In genomic region chrX:23980063-23980462, GRCh38 we compare ENCODE assay signal across 1 cellular context.
TF ChIP-seq lines count a peak whose summit lies in the region.

No MANE protein-coding gene starts in this region.

TF ChIP-seq in WTC11, 78 proteins besides CTCF, POLR2A, EP300 and RAD21 (continued from another document):
- no peak for TF ChIP-seq USF1 (CRISPR knock-in tag; IDR thresholded peaks at IDR 0.05)
- no peak for TF ChIP-seq EMX1 (CRISPR knock-in tag; IDR thresholded peaks at IDR 0.05)
- TF ChIP-seq ZSCAN18 (CRISPR knock-in tag; IDR thresholded peaks at IDR 0.05) = no peak
- TF ChIP-seq SP1 (CRISPR knock-in tag; conservative IDR thresholded peaks at IDR 0.05) = no peak
- no peak for TF ChIP-seq FOXP1 (CRISPR knock-in tag; IDR thresholded peaks at IDR 0.05; ENCODE audit: borderline replicate concordance)
- TF ChIP-seq, protein P1, sequence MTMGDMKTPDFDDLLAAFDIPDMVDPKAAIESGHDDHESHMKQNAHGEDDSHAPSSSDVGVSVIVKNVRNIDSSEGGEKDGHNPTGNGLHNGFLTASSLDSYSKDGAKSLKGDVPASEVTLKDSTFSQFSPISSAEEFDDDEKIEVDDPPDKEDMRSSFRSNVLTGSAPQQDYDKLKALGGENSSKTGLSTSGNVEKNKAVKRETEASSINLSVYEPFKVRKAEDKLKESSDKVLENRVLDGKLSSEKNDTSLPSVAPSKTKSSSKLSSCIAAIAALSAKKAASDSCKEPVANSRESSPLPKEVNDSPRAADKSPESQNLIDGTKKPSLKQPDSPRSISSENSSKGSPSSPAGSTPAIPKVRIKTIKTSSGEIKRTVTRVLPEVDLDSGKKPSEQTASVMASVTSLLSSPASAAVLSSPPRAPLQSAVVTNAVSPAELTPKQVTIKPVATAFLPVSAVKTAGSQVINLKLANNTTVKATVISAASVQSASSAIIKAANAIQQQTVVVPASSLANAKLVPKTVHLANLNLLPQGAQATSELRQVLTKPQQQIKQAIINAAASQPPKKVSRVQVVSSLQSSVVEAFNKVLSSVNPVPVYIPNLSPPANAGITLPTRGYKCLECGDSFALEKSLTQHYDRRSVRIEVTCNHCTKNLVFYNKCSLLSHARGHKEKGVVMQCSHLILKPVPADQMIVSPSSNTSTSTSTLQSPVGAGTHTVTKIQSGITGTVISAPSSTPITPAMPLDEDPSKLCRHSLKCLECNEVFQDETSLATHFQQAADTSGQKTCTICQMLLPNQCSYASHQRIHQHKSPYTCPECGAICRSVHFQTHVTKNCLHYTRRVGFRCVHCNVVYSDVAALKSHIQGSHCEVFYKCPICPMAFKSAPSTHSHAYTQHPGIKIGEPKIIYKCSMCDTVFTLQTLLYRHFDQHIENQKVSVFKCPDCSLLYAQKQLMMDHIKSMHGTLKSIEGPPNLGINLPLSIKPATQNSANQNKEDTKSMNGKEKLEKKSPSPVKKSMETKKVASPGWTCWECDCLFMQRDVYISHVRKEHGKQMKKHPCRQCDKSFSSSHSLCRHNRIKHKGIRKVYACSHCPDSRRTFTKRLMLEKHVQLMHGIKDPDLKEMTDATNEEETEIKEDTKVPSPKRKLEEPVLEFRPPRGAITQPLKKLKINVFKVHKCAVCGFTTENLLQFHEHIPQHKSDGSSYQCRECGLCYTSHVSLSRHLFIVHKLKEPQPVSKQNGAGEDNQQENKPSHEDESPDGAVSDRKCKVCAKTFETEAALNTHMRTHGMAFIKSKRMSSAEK (CRISPR knock-in tag; IDR thresholded peaks at IDR 0.05; ENCODE audit: borderline replicate concordance) = no peak
- TF ChIP-seq, protein P2, sequence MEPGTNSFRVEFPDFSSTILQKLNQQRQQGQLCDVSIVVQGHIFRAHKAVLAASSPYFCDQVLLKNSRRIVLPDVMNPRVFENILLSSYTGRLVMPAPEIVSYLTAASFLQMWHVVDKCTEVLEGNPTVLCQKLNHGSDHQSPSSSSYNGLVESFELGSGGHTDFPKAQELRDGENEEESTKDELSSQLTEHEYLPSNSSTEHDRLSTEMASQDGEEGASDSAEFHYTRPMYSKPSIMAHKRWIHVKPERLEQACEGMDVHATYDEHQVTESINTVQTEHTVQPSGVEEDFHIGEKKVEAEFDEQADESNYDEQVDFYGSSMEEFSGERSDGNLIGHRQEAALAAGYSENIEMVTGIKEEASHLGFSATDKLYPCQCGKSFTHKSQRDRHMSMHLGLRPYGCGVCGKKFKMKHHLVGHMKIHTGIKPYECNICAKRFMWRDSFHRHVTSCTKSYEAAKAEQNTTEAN (CRISPR knock-in tag; IDR thresholded peaks at IDR 0.05) = no peak
